20 cellular contexts compared by ENCODE assay signal in the genomic region with DNA sequence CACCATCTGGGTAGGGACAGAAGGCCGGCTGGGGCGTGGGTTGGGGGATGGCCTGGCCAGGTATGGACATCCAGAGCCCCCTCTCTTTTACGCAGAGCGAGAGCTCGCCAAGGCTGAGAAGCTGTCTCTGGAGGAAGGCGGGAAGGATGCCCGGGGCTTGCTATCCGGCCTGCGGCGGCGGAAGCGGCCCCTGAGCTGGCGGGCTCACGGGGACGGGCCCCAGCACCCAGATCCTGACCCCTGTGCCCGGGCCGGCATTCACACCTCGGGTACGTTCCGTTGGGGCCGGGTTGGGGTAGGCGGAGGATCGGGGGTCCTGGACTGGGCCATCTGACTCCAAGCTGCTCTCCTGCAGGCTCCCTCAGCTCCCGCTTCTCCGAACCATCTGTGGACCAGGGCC. TPM values are rescaled to one million over a fixed set of nuclear protein-coding genes. Genes with fewer than 3 reads are reported as not detected.
DNase-seq lines count a peak whose midpoint lies in the region; ATAC-seq, FAIRE-seq and TF ChIP-seq lines count a peak whose summit lies in the region.
"Had no signal": no experiment of that assay in that cellular context is flagged by ENCODE, and none has a peak within 500 bp of the region (broad histone marks: within the 10 kb centered on the region; RNA-seq: fewer than 3 reads in every experiment).

No MANE protein-coding gene starts in this region.

- H3K56ac ChIP-seq in H1 (replicated peaks; ENCODE audit: insufficient read length, low read depth, low read length), result no peak overlapping the region

- H3K4me3 ChIP-seq in K562, result no peak overlapping the region
- no peak overlapping the region for H3K4me3 ChIP-seq in H1 (ENCODE audit: extremely low read depth in 1 of 4, insufficient read depth in 2 of 4, low read depth in 3 of 4, low read length in 4 of 4)

- no peaks in the 10 kb centered on the region for H3K9me1 ChIP-seq in K562 (ENCODE audit: control insufficient read depth, insufficient read depth, low read length)

- H3K14ac ChIP-seq in H1 (ENCODE audit: insufficient read length), result no peak overlapping the region

- H3K4me3 Mint-ChIP-seq in stimulated activated effector memory CD8-positive, alpha-beta T cell treated with anti-CD3 and anti-CD28 coated beads, Interleukin-12 subunit alpha, Interleukin-12 subunit beta, amount 100 ng/mL, for 72 hours, result no peak overlapping the region
- H3K4me3 Mint-ChIP-seq: CD4-positive, CD25-positive, alpha-beta regulatory T cell; HFFc6 had no signal

- no peaks in the 10 kb centered on the region for H3K23me2 ChIP-seq in H1 (ENCODE audit: low read depth, low read length)

- TF ChIP-seq EP300 in K562 (IDR thresholded peaks at IDR 0.05; ENCODE audit: low read length) (no peak), H1 (IDR thresholded peaks at IDR 0.05; ENCODE audit: borderline replicate concordance in 1 of 2, low read depth in 2 of 2, low read length in 2 of 2) (no peak)

- H3K36me3 ChIP-seq in K562 (ENCODE audit: control insufficient read depth, insufficient read depth, low read length) (peaks cover 90% of the 10 kb centered on the region; the same call in 2 of the 3 replicates), H1 (ENCODE audit: control insufficient read depth in 2 of 4, insufficient read depth in 4 of 4, low read length in 3 of 4) (peaks cover 46 to 89% (median 77%) of the 10 kb centered on the region in 4 experiments)

- no peaks in the 10 kb centered on the region for H3K79me2 ChIP-seq in K562 (ENCODE audit: control insufficient read depth, insufficient read depth, low read length)
- H3K79me2 ChIP-seq in H1 (ENCODE audit: control insufficient read depth in 1 of 2, insufficient read depth in 2 of 2, low read length in 2 of 2), result no peaks in the 10 kb centered on the region

- no peaks in the 10 kb centered on the region for H3K79me1 ChIP-seq in H1 (ENCODE audit: low read depth, low read length)

- no peak overlapping the region for H2BK12ac ChIP-seq in H1 (ENCODE audit: low read depth, low read length)

- DNase-seq in stimulated activated CD4-positive, alpha-beta T cell treated with anti-CD3 and anti-CD28 coated beads, Interleukin-15, amount 100 ng/mL, for 24 hours, result peak; percentile 3
- DNase-seq in stimulated activated CD4-positive, alpha-beta T cell treated with anti-CD3 and anti-CD28 coated beads, Interleukin-2, amount 100 ng/mL, for 48 hours, result no peak
- DNase-seq in K562 (ENCODE audit: extremely low read depth in 1 of 4, low spot score in 3 of 4) (no peak), H1 (ENCODE audit: low read depth in 1 of 2, low spot score in 2 of 2) (no peak), NCI-H82 (lab: John Stamatoyannopoulos, UW) (no peak)
- no peak for DNase-seq in stimulated activated effector memory CD8-positive, alpha-beta T cell treated with anti-CD3 and anti-CD28 coated beads, Interleukin-12 subunit alpha, Interleukin-12 subunit beta, amount 100 ng/mL, for 72 hours (ENCODE audit: low spot score in 2 of 2)
- DNase-seq: ACHN; BE2C; C1 segment of cervical spinal cord; Caco-2; CD4-positive, CD25-positive, alpha-beta regulatory T cell; H7; HFFc6 had no signal

- H2BK120ac ChIP-seq in H1 (replicated peaks; ENCODE audit: low read depth, low read length), result no peak overlapping the region

- no peak overlapping the region for H2AK5ac ChIP-seq in H1 (ENCODE audit: low read depth, low read length)

- H3K9me3 Mint-ChIP-seq in stimulated activated effector memory CD8-positive, alpha-beta T cell treated with anti-CD3 and anti-CD28 coated beads, Interleukin-12 subunit alpha, Interleukin-12 subunit beta, amount 100 ng/mL, for 72 hours, result no peaks in the 10 kb centered on the region
- H3K9me3 Mint-ChIP-seq: CD4-positive, CD25-positive, alpha-beta regulatory T cell; HFFc6 had no signal

- H3K18ac ChIP-seq in H1 (ENCODE audit: extremely low read depth, low read length), result no peak overlapping the region

- H4K20me1 ChIP-seq in K562 (replicated peaks; ENCODE audit: control insufficient read depth, insufficient read depth, low read length), result no peaks in the 10 kb centered on the region
- peaks cover 6 to 21% of the 10 kb centered on the region in 2 experiments for H4K20me1 ChIP-seq in H1 (replicated peaks in 1 of 2; ENCODE audit: control insufficient read depth in 1 of 2, insufficient read depth in 2 of 2, low read length in 2 of 2)

- no peak overlapping the region for H4K5ac ChIP-seq in H1 (ENCODE audit: insufficient read length, low read depth, low read length)

- no TSS peak for BruUV-seq in K562 (replicated peaks; lab: Mats Ljungman, UMichigan)

- ATAC-seq in K562 (no peak), HG03196 (IDR thresholded peaks at IDR 0.05; ENCODE audit: unreplicated experiment) (no peak)
- no peak for ATAC-seq in stimulated activated effector memory CD8-positive, alpha-beta T cell treated with anti-CD3 and anti-CD28 coated beads, Interleukin-12 subunit alpha, Interleukin-12 subunit beta, amount 100 ng/mL, for 72 hours
- ATAC-seq: HCT116 had no signal

- H3K4ac ChIP-seq in H1 (replicated peaks; ENCODE audit: insufficient read length, low read depth, low read length), result no peak overlapping the region

- peaks cover 0 to 5% of the 10 kb centered on the region in 2 experiments; a peak in 1 of 5 replicates for H3K4me1 ChIP-seq in K562 (replicated peaks in 1 of 2; ENCODE audit: control insufficient read depth in 2 of 2, insufficient read depth in 2 of 2, low read length in 2 of 2)
- no peaks in the 10 kb centered on the region for H3K4me1 ChIP-seq in H1 (replicated peaks in 1 of 4; ENCODE audit: control insufficient read depth in 3 of 4, insufficient read depth in 4 of 4, low read length in 3 of 4)
- H3K4me1 ChIP-seq: BE2C, Caco-2 had no signal

- TF ChIP-seq RAD21 in K562 (CRISPR knock-in tag; conservative IDR thresholded peaks at IDR 0.05 in 1 of 2, IDR thresholded peaks at IDR 0.05 in 1 of 2) (no peak), H1 (IDR thresholded peaks at IDR 0.05 in 1 of 2, conservative IDR thresholded peaks at IDR 0.05 in 1 of 2; ENCODE audit: low read depth in 2 of 2, low read length in 2 of 2) (no peak)

- H2BK5ac ChIP-seq in H1 (ENCODE audit: low read depth, low read length), result no peak overlapping the region

- H2AFZ ChIP-seq in K562 (ENCODE audit: low read depth, low read length) (no peak overlapping the region), H1 (ENCODE audit: low read length) (no peak overlapping the region)

- in situ Hi-C loops in K562 (cut with MboI), result no loop called here

- peaks cover 20% of the 10 kb centered on the region for H3K4me1 Mint-ChIP-seq in stimulated activated effector memory CD8-positive, alpha-beta T cell treated with anti-CD3 and anti-CD28 coated beads, Interleukin-12 subunit alpha, Interleukin-12 subunit beta, amount 100 ng/mL, for 72 hours

- WGBS in K562 (ENCODE audit: insufficient coverage, low coverage, missing lambda C conversion rate), result 96% methylated on average over 20 of the region's 25 CpGs
- 96% methylated on average over 25 of the region's 25 CpGs; no CpG with 5 or more reads in 1 of the 2 experiments for WGBS in H1 (ENCODE audit: extremely low coverage in 1 of 2, insufficient coverage in 1 of 2, insufficient read length in 1 of 2, insufficient replicate concordance in 2 of 2, low coverage in 1 of 2, low lambda C conversion rate in 2 of 2, missing lambda C conversion rate in 1 of 2), 2 experiments

- H3K27me3 ChIP-seq in K562 (ENCODE audit: control insufficient read depth in 2 of 2, insufficient read depth in 2 of 2, low read length in 2 of 2) (no peaks in the 10 kb centered on the region), H1 (replicated peaks in 1 of 4; ENCODE audit: control insufficient read depth in 3 of 4, extremely low read depth in 1 of 4, insufficient read depth in 3 of 4, low read length in 3 of 4) (no peaks in the 10 kb centered on the region)
- H3K27me3 ChIP-seq: BE2C had no signal

- H4K8ac ChIP-seq in H1 (ENCODE audit: extremely low read depth, insufficient read depth, low read length), result peak overlapping the region; percentile 64

- intact Hi-C loops in K562 (cut with micrococcal nuclease), result no loop called here

- TF ChIP-seq CTCF in K562 (IDR thresholded peaks at IDR 0.05 in 2 of 3, conservative IDR thresholded peaks at IDR 0.05 in 1 of 3; ENCODE audit: insufficient read depth in 2 of 3, low read depth in 1 of 3, low read length in 3 of 3) (no peak), H1 (IDR thresholded peaks at IDR 0.05; ENCODE audit: control extremely low read depth in 1 of 3, insufficient read depth in 1 of 3, low read depth in 1 of 3, low read length in 3 of 3) (no peak)

- no peak overlapping the region for H4K91ac ChIP-seq in H1 (replicated peaks; ENCODE audit: insufficient read length, low read length)

- TF ChIP-seq POLR2A in K562 (conservative IDR thresholded peaks at IDR 0.05) (no peak), H1 (IDR thresholded peaks at IDR 0.05; ENCODE audit: control extremely low read depth in 1 of 2, low read depth in 2 of 2, low read length in 2 of 2) (no peak)

- H2BK20ac ChIP-seq in H1 (ENCODE audit: low read length), result no peak overlapping the region

- CTCF ChIA-PET in K562 (lab: Yijun Ruan, JAX; ENCODE audit: low intra/inter-chr PET ratio) (no interaction called here), H1 (lab: Charles Lee; ENCODE audit: partially characterized antibody) (interaction anchor here (0.9 to 2.2 kb wide), 5 partner anchors 9 to 41 kb away, joined by 3 to 13 read pairs (median 4); no protein-coding TSS in a partner anchor)

- H3K23ac ChIP-seq in H1 (ENCODE audit: insufficient read length), result no peak overlapping the region

- H3K9me3 ChIP-seq in K562 (replicated peaks; ENCODE audit: control insufficient read depth, insufficient read depth, low read depth, low read length), result no peaks in the 10 kb centered on the region
- no peaks in the 10 kb centered on the region for H3K9me3 ChIP-seq in H1 (ENCODE audit: insufficient read depth in 2 of 2, low read depth in 1 of 2, low read length in 1 of 2)
- H3K9me3 ChIP-seq: BE2C, Caco-2 had no signal

- peak overlapping the region; percentile 65 for H3K27ac Mint-ChIP-seq in stimulated activated effector memory CD8-positive, alpha-beta T cell treated with anti-CD3 and anti-CD28 coated beads, Interleukin-12 subunit alpha, Interleukin-12 subunit beta, amount 100 ng/mL, for 72 hours
- H3K27ac Mint-ChIP-seq: HFFc6 had no signal

- H2BK15ac ChIP-seq in H1 (ENCODE audit: low read length), result no peak overlapping the region

- no peak overlapping the region for H3K27ac ChIP-seq in K562 (ENCODE audit: extremely low read depth, low read depth, low read length)
- H3K27ac ChIP-seq in H1 (ENCODE audit: low read depth, low read length), result no peak overlapping the region

- FAIRE-seq in K562 (lab: Jason Lieb, UNC) (no peak), H1 (lab: Jason Lieb, UNC) (no peak)
- FAIRE-seq: A204.1, D721Med, G401.6, GM12891, GM19239 had no signal

- H3K4me2 ChIP-seq in K562 (ENCODE audit: insufficient read depth, low read length) (no peak overlapping the region), H1 (ENCODE audit: insufficient read depth in 1 of 2, low read depth in 2 of 2, low read length in 2 of 2) (no peak overlapping the region)

- H3K9ac ChIP-seq in K562 (ENCODE audit: insufficient read depth in 1 of 2, low read depth in 2 of 2, low read length in 2 of 2) (no peak overlapping the region), H1 (replicated peaks in 1 of 4; ENCODE audit: extremely low read depth in 1 of 4, low read depth in 3 of 4, low read length in 3 of 4) (no peak overlapping the region)

- POLR2A ChIA-PET in K562 (lab: Yijun Ruan, JAX) (no interaction called here), H1 (lab: Charles Lee; ENCODE audit: partially characterized antibody) (interaction anchor here (1.0 to 24.8 kb wide), 5 partner anchors 10 to 34 kb away, joined by 3 to 366 read pairs (median 4); partner anchors contain the start of gene GRAMD1A)

- H3K36me3 Mint-ChIP-seq in stimulated activated effector memory CD8-positive, alpha-beta T cell treated with anti-CD3 and anti-CD28 coated beads, Interleukin-12 subunit alpha, Interleukin-12 subunit beta, amount 100 ng/mL, for 72 hours, result peaks cover 100% of the 10 kb centered on the region

RNA-seq across cellular contexts. Expression of gene SCN1B, which starts 8.7 kb away (rescaled TPM):
- 6.3 and 14.6 TPM in 2 replicates for total RNA-seq in K562 (2011; cell fraction: chromatin; rRNA removed; ENCODE audit: low replicate concordance)
- 7.7 and 7.9 TPM in 2 replicates for total RNA-seq in K562 (2011; cell fraction: nucleolus; rRNA removed)
- 8.3 and 13.4 TPM in 2 replicates for total RNA-seq in K562 (2011; cell fraction: nucleoplasm; rRNA removed)
- total RNA-seq in K562 (2014; rRNA removed), result 0.91 and 1.6 TPM in 2 replicates
- 0.51 and 0.80 TPM in 2 replicates for total RNA-seq in K562 (2014; rRNA removed; fragmentation: Illumina TruSeq; extraction: Trizol)
- 0.91 and 1.2 TPM in 2 replicates for total RNA-seq in K562 (2015; rRNA removed; fragmentation: Illumina TruSeq; extraction: Trizol)
- total RNA-seq in K562 (2021), result 1.8 TPM in 2 replicates
- polyA plus RNA-seq in K562 (2011; rRNA removed), result 2.5 and 4.2 TPM in 2 replicates
- 2.3 and 2.6 TPM in 2 replicates for polyA plus RNA-seq in K562 (2011; cell fraction: cytosol; rRNA removed)
- polyA plus RNA-seq in K562 (2011; cell fraction: nucleus; rRNA removed), result 9.1 and 10.0 TPM in 2 replicates
- 1.4 and 3.7 TPM in 2 replicates for polyA plus RNA-seq in K562 (2012)
- 0.79 and 1.0 TPM in 2 replicates for polyA plus RNA-seq in K562 (2014; fragmentation: Illumina TruSeq; extraction: Trizol)
- under 1 TPM; 0.03 to 0.06 TPM for polyA plus RNA-seq in K562 (2014; fragmentation: Nextera tagmentation; extraction: Ambion mirVana)
- polyA plus RNA-seq in K562 (2014; rRNA removed), result 1.2 and 2.1 TPM in 2 replicates
- polyA minus RNA-seq in K562 (2011; rRNA and poly(A)+ RNA removed), result 1.1 and 2.6 TPM in 2 replicates
- 1.2 and 1.5 TPM in 2 replicates for polyA minus RNA-seq in K562 (2011; cell fraction: cytosol; rRNA and poly(A)+ RNA removed)
- polyA minus RNA-seq in K562 (2011; cell fraction: nucleus; rRNA and poly(A)+ RNA removed), result 1.6 and 2.2 TPM in 2 replicates
- 3.3 and 3.5 TPM in 2 replicates for total RNA-seq in H1 (2021; fragmentation: NEBNext Ultra II Directional; extraction: Animal tissue kit (Norgen Biotek cat#: 25700))
- 3.1 and 4.1 TPM in 2 replicates for polyA plus RNA-seq in H1 (2011; rRNA removed)
- polyA plus RNA-seq in H1 (2011; cell fraction: cytosol; rRNA removed), result 3.9 TPM
- 8.6 TPM for polyA plus RNA-seq in H1 (2011; cell fraction: nucleus; rRNA removed)
- 2.8 to 4.5 TPM (median 3.7 TPM) in 4 replicates for polyA plus RNA-seq in H1 (2012, experiment 1 of 2)
- polyA plus RNA-seq in H1 (2012, experiment 2 of 2), result 2.3 TPM
- 1.9 TPM for polyA plus RNA-seq in H1 (2013, experiment 1 of 2)
- 1.7 TPM for polyA plus RNA-seq in H1 (2013, experiment 2 of 2)
- 1.5 and 4.7 TPM in 2 replicates for polyA minus RNA-seq in H1 (2011; rRNA and poly(A)+ RNA removed)
- 3.4 TPM for polyA minus RNA-seq in H1 (2011; cell fraction: cytosol; rRNA and poly(A)+ RNA removed)
- 3.0 TPM for polyA minus RNA-seq in H1 (2011; cell fraction: nucleus; rRNA and poly(A)+ RNA removed)

RNA-seq across cellular contexts. Expression of gene HPN, which starts 19.9 kb away (rescaled TPM):
- total RNA-seq in K562 (2011; cell fraction: chromatin; rRNA removed; ENCODE audit: low replicate concordance), result 0.30 and 0.74 TPM in 2 replicates
- total RNA-seq in K562 (2011; cell fraction: nucleolus; rRNA removed), result 0.26 and 0.67 TPM in 2 replicates
- total RNA-seq in K562 (2011; cell fraction: nucleoplasm; rRNA removed), result 0.59 and 0.99 TPM in 2 replicates
- total RNA-seq in K562 (2014; rRNA removed) (not detected in 2 replicates), K562 (2014; rRNA removed; fragmentation: Illumina TruSeq; extraction: Trizol) (not detected in 2 replicates), K562 (2015; rRNA removed; fragmentation: Illumina TruSeq; extraction: Trizol) (0.15 TPM in 1 of 2 replicates, not detected in the other), K562 (2021) (0.20 and 0.36 TPM in 2 replicates)
- polyA plus RNA-seq in K562 (2011; rRNA removed) (0.10 and 0.11 TPM in 2 replicates), K562 (2014; fragmentation: Illumina TruSeq; extraction: Trizol) (not detected in 2 replicates), K562 (2014; fragmentation: Nextera tagmentation; extraction: Ambion mirVana) (not detected), K562 (2014; rRNA removed) (not detected in 2 replicates), H1 (2011; rRNA removed) (33.7 and 49.9 TPM in 2 replicates)
- polyA plus RNA-seq in K562 (2011; cell fraction: cytosol; rRNA removed), result 0.09 and 0.12 TPM in 2 replicates
- polyA plus RNA-seq in K562 (2011; cell fraction: nucleus; rRNA removed), result 0.63 and 1.3 TPM in 2 replicates
- polyA plus RNA-seq in K562 (2012), result 0.10 and 1.7 TPM in 2 replicates
- polyA minus RNA-seq in K562 (2011; rRNA and poly(A)+ RNA removed), result not detected in 2 replicates
- not detected in 2 replicates for polyA minus RNA-seq in K562 (2011; cell fraction: cytosol; rRNA and poly(A)+ RNA removed)
- 0.27 and 0.56 TPM in 2 replicates for polyA minus RNA-seq in K562 (2011; cell fraction: nucleus; rRNA and poly(A)+ RNA removed)
- total RNA-seq in H1 (2021; fragmentation: NEBNext Ultra II Directional; extraction: Animal tissue kit (Norgen Biotek cat#: 25700)), result 12.3 and 14.7 TPM in 2 replicates
- 32.0 TPM for polyA plus RNA-seq in H1 (2011; cell fraction: cytosol; rRNA removed)
- 86.2 TPM for polyA plus RNA-seq in H1 (2011; cell fraction: nucleus; rRNA removed)
- polyA plus RNA-seq in H1 (2012, experiment 1 of 2), result 8.3 to 24.9 TPM (median 19.7 TPM) in 4 replicates
- 19.5 TPM for polyA plus RNA-seq in H1 (2012, experiment 2 of 2)
- 14.3 TPM for polyA plus RNA-seq in H1 (2013, experiment 1 of 2)
- polyA plus RNA-seq in H1 (2013, experiment 2 of 2), result 13.3 TPM
- 6.3 and 7.6 TPM in 2 replicates for polyA minus RNA-seq in H1 (2011; rRNA and poly(A)+ RNA removed)
- 16.4 TPM for polyA minus RNA-seq in H1 (2011; cell fraction: cytosol; rRNA and poly(A)+ RNA removed)
- 19.0 TPM for polyA minus RNA-seq in H1 (2011; cell fraction: nucleus; rRNA and poly(A)+ RNA removed)
- total RNA-seq: CD4-positive, CD25-positive, alpha-beta regulatory T cell; HFFc6 had no signal

RNA-seq across cellular contexts. Expression of gene GRAMD1A, which starts 21.5 kb away (rescaled TPM):
- 167 and 288 TPM in 2 replicates for total RNA-seq in K562 (2011; cell fraction: chromatin; rRNA removed; ENCODE audit: low replicate concordance)
- total RNA-seq in K562 (2011; cell fraction: nucleolus; rRNA removed), result 130 and 133 TPM in 2 replicates
- total RNA-seq in K562 (2011; cell fraction: nucleoplasm; rRNA removed), result 132 and 192 TPM in 2 replicates
- total RNA-seq in K562 (2014; rRNA removed) (41.8 and 47.0 TPM in 2 replicates), K562 (2014; rRNA removed; fragmentation: Illumina TruSeq; extraction: Trizol) (13.9 and 16.4 TPM in 2 replicates), K562 (2015; rRNA removed; fragmentation: Illumina TruSeq; extraction: Trizol) (19.4 and 20.5 TPM in 2 replicates), K562 (2021) (58.7 and 62.5 TPM in 2 replicates)
- polyA plus RNA-seq in K562 (2011; rRNA removed) (39.4 and 54.3 TPM in 2 replicates), K562 (2014; fragmentation: Illumina TruSeq; extraction: Trizol) (38.5 and 54.1 TPM in 2 replicates), K562 (2014; fragmentation: Nextera tagmentation; extraction: Ambion mirVana) (1 to 10 TPM; 1.4 to 1.7 TPM), K562 (2014; rRNA removed) (61.7 and 63.8 TPM in 2 replicates), H1 (2011; rRNA removed) (113 and 176 TPM in 2 replicates)
- polyA plus RNA-seq in K562 (2011; cell fraction: cytosol; rRNA removed), result 51.1 and 57.8 TPM in 2 replicates
- 131 and 183 TPM in 2 replicates for polyA plus RNA-seq in K562 (2011; cell fraction: nucleus; rRNA removed)
- 35.7 and 68.6 TPM in 2 replicates for polyA plus RNA-seq in K562 (2012)
- polyA minus RNA-seq in K562 (2011; rRNA and poly(A)+ RNA removed), result 41.4 and 44.4 TPM in 2 replicates
- 39.7 and 39.8 TPM in 2 replicates for polyA minus RNA-seq in K562 (2011; cell fraction: cytosol; rRNA and poly(A)+ RNA removed)
- 31.2 and 45.4 TPM in 2 replicates for polyA minus RNA-seq in K562 (2011; cell fraction: nucleus; rRNA and poly(A)+ RNA removed)
- 152 and 154 TPM in 2 replicates for total RNA-seq in H1 (2021; fragmentation: NEBNext Ultra II Directional; extraction: Animal tissue kit (Norgen Biotek cat#: 25700))
- polyA plus RNA-seq in H1 (2011; cell fraction: cytosol; rRNA removed), result 103 TPM
- polyA plus RNA-seq in H1 (2011; cell fraction: nucleus; rRNA removed), result 333 TPM
- 101 to 139 TPM (median 129 TPM) in 4 replicates for polyA plus RNA-seq in H1 (2012, experiment 1 of 2)
- polyA plus RNA-seq in H1 (2012, experiment 2 of 2), result 109 TPM
- 139 TPM for polyA plus RNA-seq in H1 (2013, experiment 1 of 2)
- 137 TPM for polyA plus RNA-seq in H1 (2013, experiment 2 of 2)
- polyA minus RNA-seq in H1 (2011; rRNA and poly(A)+ RNA removed), result 113 and 127 TPM in 2 replicates
- polyA minus RNA-seq in H1 (2011; cell fraction: cytosol; rRNA and poly(A)+ RNA removed), result 87.8 TPM
- 91.4 TPM for polyA minus RNA-seq in H1 (2011; cell fraction: nucleus; rRNA and poly(A)+ RNA removed)

RNA-seq across cellular contexts. Expression of gene ZNF792, which starts 57.6 kb away (rescaled TPM):
- total RNA-seq in K562 (2011; cell fraction: chromatin; rRNA removed; ENCODE audit: low replicate concordance), result 49.4 and 86.2 TPM in 2 replicates
- total RNA-seq in K562 (2011; cell fraction: nucleolus; rRNA removed), result 38.2 and 47.9 TPM in 2 replicates
- total RNA-seq in K562 (2011; cell fraction: nucleoplasm; rRNA removed), result 33.4 and 39.9 TPM in 2 replicates
- 14.5 and 14.6 TPM in 2 replicates for total RNA-seq in K562 (2014; rRNA removed)
- total RNA-seq in K562 (2014; rRNA removed; fragmentation: Illumina TruSeq; extraction: Trizol), result 15.8 and 17.7 TPM in 2 replicates
- total RNA-seq in K562 (2015; rRNA removed; fragmentation: Illumina TruSeq; extraction: Trizol), result 10.0 and 10.4 TPM in 2 replicates
- 15.5 and 16.5 TPM in 2 replicates for total RNA-seq in K562 (2021)
- polyA plus RNA-seq in K562 (2011; rRNA removed), result 9.6 and 12.0 TPM in 2 replicates
- 6.8 and 6.9 TPM in 2 replicates for polyA plus RNA-seq in K562 (2011; cell fraction: cytosol; rRNA removed)
- polyA plus RNA-seq in K562 (2011; cell fraction: nucleus; rRNA removed), result 17.3 and 18.8 TPM in 2 replicates
- polyA plus RNA-seq in K562 (2012), result 7.3 and 9.8 TPM in 2 replicates
- 9.9 and 10.2 TPM in 2 replicates for polyA plus RNA-seq in K562 (2014; fragmentation: Illumina TruSeq; extraction: Trizol)
- 1 to 10 TPM; 3.3 to 3.5 TPM for polyA plus RNA-seq in K562 (2014; fragmentation: Nextera tagmentation; extraction: Ambion mirVana)
- polyA plus RNA-seq in K562 (2014; rRNA removed), result 7.0 and 7.9 TPM in 2 replicates
- polyA minus RNA-seq in K562 (2011; rRNA and poly(A)+ RNA removed), result 37.5 and 38.9 TPM in 2 replicates
- 9.4 and 17.3 TPM in 2 replicates for polyA minus RNA-seq in K562 (2011; cell fraction: cytosol; rRNA and poly(A)+ RNA removed)
- 32.0 and 50.6 TPM in 2 replicates for polyA minus RNA-seq in K562 (2011; cell fraction: nucleus; rRNA and poly(A)+ RNA removed)
- total RNA-seq in H1 (2021; fragmentation: NEBNext Ultra II Directional; extraction: Animal tissue kit (Norgen Biotek cat#: 25700)), result 6.0 and 7.2 TPM in 2 replicates
- polyA plus RNA-seq in H1 (2011; rRNA removed), result 1.9 and 2.5 TPM in 2 replicates
- polyA plus RNA-seq in H1 (2011; cell fraction: cytosol; rRNA removed), result 2.6 TPM
- 3.6 TPM for polyA plus RNA-seq in H1 (2011; cell fraction: nucleus; rRNA removed)
- polyA plus RNA-seq in H1 (2012, experiment 1 of 2), result 2.9 to 3.2 TPM (median 3.1 TPM) in 4 replicates
- polyA plus RNA-seq in H1 (2012, experiment 2 of 2), result 1.9 TPM
- polyA plus RNA-seq in H1 (2013, experiment 1 of 2), result 2.8 TPM
- polyA plus RNA-seq in H1 (2013, experiment 2 of 2), result 2.8 TPM
- 17.4 and 19.9 TPM in 2 replicates for polyA minus RNA-seq in H1 (2011; rRNA and poly(A)+ RNA removed)
- 5.2 TPM for polyA minus RNA-seq in H1 (2011; cell fraction: cytosol; rRNA and poly(A)+ RNA removed)
- 16.5 TPM for polyA minus RNA-seq in H1 (2011; cell fraction: nucleus; rRNA and poly(A)+ RNA removed)
